9 cellular contexts compared by ENCODE assay signal in the genomic region with DNA sequence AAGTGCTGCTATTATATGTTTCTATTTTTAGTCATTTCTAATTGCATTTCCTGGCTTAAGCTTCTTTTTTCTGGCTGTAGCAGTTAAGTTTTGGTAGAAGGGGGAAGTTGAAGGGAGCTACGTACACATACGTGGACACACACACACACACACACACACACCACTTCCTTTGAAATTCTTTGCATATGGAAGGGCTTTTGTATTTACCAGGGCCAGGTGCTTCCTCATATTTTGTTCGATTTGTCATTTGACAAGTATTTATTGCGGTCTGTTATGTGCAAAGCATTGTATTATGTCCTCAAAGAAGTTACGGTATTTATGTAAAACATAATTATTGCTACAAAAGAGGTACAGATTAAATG.
DNase-seq lines count a peak whose midpoint lies in the region; TF ChIP-seq lines count a peak whose summit lies in the region.
"Had no signal": no experiment of that assay in that cellular context is flagged by ENCODE, and none has a peak within 500 bp of the region (broad histone marks: within the 10 kb centered on the region; RNA-seq: fewer than 3 reads in every experiment).

No MANE protein-coding gene starts in this region.

- H3K27me3 ChIP-seq in breast epithelium: no peaks in the 10 kb centered on the region
- H3K27me3 ChIP-seq in muscle layer of duodenum (ENCODE audit: low read depth, low read length): no peaks in the 10 kb centered on the region
- H3K27me3 ChIP-seq in endodermal cell (ENCODE audit: control insufficient read depth, insufficient read depth, low read length, poor library complexity, severe bottlenecking): no peaks in the 10 kb centered on the region

- no peaks in the 10 kb centered on the region for H3K9me3 Mint-ChIP-seq in endodermal cell

- H3K9me3 ChIP-seq in breast epithelium (no peaks in the 10 kb centered on the region), muscle layer of duodenum (ENCODE audit: control insufficient read depth in 1 of 2, low read length in 2 of 2) (no peaks in the 10 kb centered on the region), endodermal cell (ENCODE audit: control insufficient read depth, low read length) (no peaks in the 10 kb centered on the region)

- 93 to 100% methylated on average over 2 of the region's 5 CpGs for WGBS in endodermal cell (ENCODE audit: insufficient coverage in 1 of 2, insufficient read length in 1 of 2), 2 experiments

- H3K36me3 Mint-ChIP-seq in endodermal cell (ENCODE audit: low read depth): no peaks in the 10 kb centered on the region

- H3K27me3 Mint-ChIP-seq in endodermal cell (ENCODE audit: insufficient read depth): no peaks in the 10 kb centered on the region

- no peak for TF ChIP-seq POLR2A in breast epithelium (IDR thresholded peaks at IDR 0.05)

- TF ChIP-seq CTCF in breast epithelium (IDR thresholded peaks at IDR 0.05) (no peak), endodermal cell (conservative IDR thresholded peaks at IDR 0.05) (no peak)

- peaks cover 0 to 3% of the 10 kb centered on the region in 2 donors for H3K4me1 ChIP-seq in breast epithelium
- peaks cover 4 to 6% of the 10 kb centered on the region in 2 donors for H3K4me1 ChIP-seq in muscle layer of duodenum (ENCODE audit: control insufficient read depth in 1 of 2, insufficient read depth in 2 of 2, low read length in 2 of 2)
- peaks cover 5% of the 10 kb centered on the region for H3K4me1 ChIP-seq in endodermal cell (ENCODE audit: control insufficient read depth, insufficient read depth, low read length)

- no peak overlapping the region for H3K4me3 Mint-ChIP-seq in endodermal cell

- intact Hi-C loops in breast epithelium (cut with DNase I; ENCODE audit: low total_unique reads): no loop called here

- no peak overlapping the region for H3K4me3 ChIP-seq in breast epithelium
- H3K4me3 ChIP-seq in muscle layer of duodenum (ENCODE audit: low read depth in 1 of 2, low read length in 2 of 2): no peak overlapping the region
- no peak overlapping the region for H3K4me3 ChIP-seq in endodermal cell (ENCODE audit: low read length)

- peaks cover 18% of the 10 kb centered on the region for H3K4me1 Mint-ChIP-seq in endodermal cell

- H3K36me3 ChIP-seq in breast epithelium (no peaks in the 10 kb centered on the region), muscle layer of duodenum (ENCODE audit: control insufficient read depth in 1 of 2, insufficient read depth in 2 of 2, low read length in 2 of 2) (peaks cover 0 to 3% of the 10 kb centered on the region in 2 donors), endodermal cell (ENCODE audit: control insufficient read depth, insufficient read depth, low read length) (no peaks in the 10 kb centered on the region)

- no peak overlapping the region for H3K27ac Mint-ChIP-seq in endodermal cell

- H3K9ac ChIP-seq in endodermal cell (ENCODE audit: extremely low read depth, low read length, poor library complexity, severe bottlenecking): no peak overlapping the region

- DNase-seq in GDM1 (lab: John Stamatoyannopoulos, UW) (peak; percentile 39), NCI-H146 treated with DMSO at 0.1 percent for 48 hours (lab: John Stamatoyannopoulos, UW; ENCODE audit: unreplicated experiment) (peak; percentile 90), breast epithelium (ENCODE audit: low spot score in 2 of 2) (no peak), endodermal cell (no peak), SK-N-DZ (ENCODE audit: low spot score) (no peak), superior temporal gyrus (ENCODE audit: extremely low spot score) (no peak), NCI-H2227 treated with DMSO at 0.1 percent for 48 hours (lab: John Stamatoyannopoulos, UW) (no peak)
- DNase-seq: stimulated activated CD4-positive, alpha-beta T cell treated with anti-CD3 and anti-CD28 coated beads, Interleukin-4, amount 100 ng/mL, for 4 hours had no signal

- peak overlapping the region; percentile 76 to 78 for H3K27ac ChIP-seq in breast epithelium
- peak overlapping the region; percentile 33 for H3K27ac ChIP-seq in muscle layer of duodenum (ENCODE audit: low read length)
- no peak overlapping the region for H3K27ac ChIP-seq in endodermal cell (ENCODE audit: low read depth, low read length)

Comparison
In these comparisons a context has a peak if more than half of its experiments do, and no peak if none do; other contexts are left out.
1. DNase-seq: peak in GDM1 (single experiment) and NCI-H146 treated with DMSO at 0.1 percent for 48 hours (single experiment); none in breast epithelium (0 of 2), endodermal cell (single experiment), SK-N-DZ (single experiment), superior temporal gyrus (single experiment) and NCI-H2227 treated with DMSO at 0.1 percent for 48 hours (single experiment).